Comparison of ENCODE assay signal across 1 cellular context in the genomic region with DNA sequence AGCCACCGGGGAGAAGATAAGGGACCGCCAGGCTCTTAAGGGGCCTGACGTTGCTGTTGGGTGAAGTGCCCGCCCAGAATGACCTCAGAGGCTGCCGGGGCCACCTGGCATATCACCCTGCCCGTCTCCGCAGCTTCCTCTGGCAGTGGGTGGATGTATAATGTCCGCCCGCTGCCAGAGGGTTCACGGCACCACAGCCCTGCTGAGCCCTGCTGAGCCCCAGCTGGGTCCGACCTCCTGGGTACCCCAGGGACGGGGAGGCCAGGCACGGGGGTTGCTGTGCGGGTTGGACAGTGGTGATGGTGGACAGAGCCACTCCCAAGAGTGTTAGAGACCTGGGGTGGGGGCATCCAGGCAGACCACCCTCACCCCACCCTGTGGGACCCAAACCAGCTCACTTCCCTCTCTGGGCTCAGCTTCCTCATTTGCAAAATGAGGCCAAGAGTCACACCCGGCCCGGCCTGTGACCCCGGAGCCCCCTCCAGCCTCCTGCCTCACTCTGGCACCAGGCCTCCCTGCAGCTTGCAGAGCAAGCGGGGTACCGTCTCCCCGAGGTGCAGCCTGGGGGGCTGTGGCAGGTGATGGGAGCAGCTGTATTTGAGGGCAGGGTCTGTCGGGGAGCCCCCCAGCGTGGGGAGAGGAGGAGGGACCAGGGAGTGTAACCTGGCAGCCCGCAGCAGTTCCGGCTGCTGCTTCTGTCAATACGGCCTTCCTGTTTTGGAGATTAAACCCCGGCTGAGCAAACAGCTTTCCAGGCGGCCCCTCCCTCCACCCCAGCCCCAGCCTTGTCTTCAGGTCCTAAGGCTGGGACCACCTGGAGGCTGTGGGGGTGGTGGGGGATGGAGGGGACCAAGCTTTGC.
TF ChIP-seq lines count a peak whose summit lies in the region.

No MANE protein-coding gene starts in this region.

TF ChIP-seq in HepG2, 621 proteins besides CTCF, POLR2A, EP300 and RAD21 (continued from another document and continues in another):
- TF ChIP-seq MED8 (CRISPR knock-in tag; IDR thresholded peaks at IDR 0.05; ENCODE audit: insufficient replicate concordance) (no peak), JUNB (CRISPR knock-in tag; IDR thresholded peaks at IDR 0.05; ENCODE audit: borderline replicate concordance) (no peak), BRD4 (CRISPR knock-in tag; IDR thresholded peaks at IDR 0.05) (no peak), MBNL3 (CRISPR knock-in tag; conservative IDR thresholded peaks at IDR 0.05) (no peak), ZMAT3 (CRISPR knock-in tag; conservative IDR thresholded peaks at IDR 0.05) (peak; percentile 44; the same call in 1 of the 2 replicates), ZNF33B (CRISPR knock-in tag; IDR thresholded peaks at IDR 0.05) (no peak), SMARCC2 (IDR thresholded peaks at IDR 0.05) (no peak), POGZ (CRISPR knock-in tag; IDR thresholded peaks at IDR 0.05) (no peak), ZNF263 (CRISPR knock-in tag; IDR thresholded peaks at IDR 0.05) (peak; percentile 79), ZNF629 (CRISPR knock-in tag; conservative IDR thresholded peaks at IDR 0.05) (0 out of 2 replicates have a peak, but pooled peaks have one; percentile 18), HOXA3 (CRISPR knock-in tag; IDR thresholded peaks at IDR 0.05) (peak; percentile 57; the same call in 1 of the 2 replicates), ZNF451 (CRISPR knock-in tag; IDR thresholded peaks at IDR 0.05) (no peak), KDM1A (CRISPR knock-in tag; IDR thresholded peaks at IDR 0.05) (no peak), ARNT (IDR thresholded peaks at IDR 0.05) (no peak), SOX5 (CRISPR knock-in tag; IDR thresholded peaks at IDR 0.05; ENCODE audit: borderline replicate concordance) (peak; percentile 46; the same call in 1 of the 2 replicates), CBX1 (IDR thresholded peaks at IDR 0.05; ENCODE audit: low read depth) (no peak), FOXJ3 (CRISPR knock-in tag; IDR thresholded peaks at IDR 0.05; ENCODE audit: borderline replicate concordance) (no peak), ESRRA (CRISPR knock-in tag; IDR thresholded peaks at IDR 0.05; ENCODE audit: low read depth) (no peak), ZNF446 (CRISPR knock-in tag; IDR thresholded peaks at IDR 0.05) (no peak), PHF20 (CRISPR knock-in tag; IDR thresholded peaks at IDR 0.05) (no peak), MAFF (IDR thresholded peaks at IDR 0.05; ENCODE audit: low read depth, low read length) (no peak), ZSCAN12 (CRISPR knock-in tag; IDR thresholded peaks at IDR 0.05) (no peak), ZNF766 (CRISPR knock-in tag; IDR thresholded peaks at IDR 0.05; ENCODE audit: borderline replicate concordance) (0 out of 2 replicates have a peak, but pooled peaks have one; percentile 29), HNRNPK (IDR thresholded peaks at IDR 0.05; ENCODE audit: low read depth, low read length, poor library complexity, severe bottlenecking) (no peak), GATAD2A (CRISPR knock-in tag; IDR thresholded peaks at IDR 0.05) (peak; percentile 45), ZNF501 (CRISPR knock-in tag; IDR thresholded peaks at IDR 0.05) (0 out of 2 replicates have a peak, but pooled peaks have one; percentile 50), RNF2 (conservative IDR thresholded peaks at IDR 0.05; ENCODE audit: low read depth) (no peak), NR2F1 (CRISPR knock-in tag; IDR thresholded peaks at IDR 0.05) (peak in 1 of 2 experiments; percentile 21; a peak in 1 of 4 replicates), GABPA (IDR thresholded peaks at IDR 0.05; ENCODE audit: low read depth, low read length) (no peak), GABPA (CRISPR knock-in tag; IDR thresholded peaks at IDR 0.05; ENCODE audit: low read depth) (peak; percentile 59), TEAD3 (CRISPR knock-in tag; optimal IDR thresholded peaks at IDR 0.05; ENCODE audit: borderline replicate concordance) (no peak), ZNF232 (CRISPR knock-in tag; IDR thresholded peaks at IDR 0.05; ENCODE audit: borderline replicate concordance) (0 out of 2 replicates have a peak, but pooled peaks have one; percentile 7), XBP1 (CRISPR knock-in tag; IDR thresholded peaks at IDR 0.05) (no peak), ZNF75D (CRISPR knock-in tag; IDR thresholded peaks at IDR 0.05; ENCODE audit: borderline replicate concordance) (no peak), U2AF1 (optimal IDR thresholded peaks at IDR 0.05; ENCODE audit: low read depth, low read length) (no peak), ZNF558 (CRISPR knock-in tag; IDR thresholded peaks at IDR 0.05; ENCODE audit: borderline replicate concordance) (no peak), ZNF367 (CRISPR knock-in tag; IDR thresholded peaks at IDR 0.05; ENCODE audit: borderline replicate concordance) (no peak), ZNF33A (CRISPR knock-in tag; IDR thresholded peaks at IDR 0.05; ENCODE audit: borderline replicate concordance) (no peak), NR2F2 (IDR thresholded peaks at IDR 0.05; ENCODE audit: borderline replicate concordance, low read depth) (peak; percentile 56; the same call in 1 of the 2 replicates), KAT2B (IDR thresholded peaks at IDR 0.05; ENCODE audit: borderline replicate concordance, low read depth, low read length) (no peak), ZFP36L2 (CRISPR knock-in tag; IDR thresholded peaks at IDR 0.05) (no peak), PHF8 (CRISPR knock-in tag; IDR thresholded peaks at IDR 0.05) (no peak; the same call in 1 of the 2 replicates), RELA (CRISPR knock-in tag; IDR thresholded peaks at IDR 0.05) (no peak), BRCA1 (CRISPR knock-in tag; IDR thresholded peaks at IDR 0.05) (no peak), KDM3A (CRISPR knock-in tag; IDR thresholded peaks at IDR 0.05; ENCODE audit: low read depth) (no peak), FOXA1 (IDR thresholded peaks at IDR 0.05) (no peak), FOXA1 (CRISPR knock-in tag; IDR thresholded peaks at IDR 0.05) (peak; percentile 96)
- TF ChIP-seq, protein P1, sequence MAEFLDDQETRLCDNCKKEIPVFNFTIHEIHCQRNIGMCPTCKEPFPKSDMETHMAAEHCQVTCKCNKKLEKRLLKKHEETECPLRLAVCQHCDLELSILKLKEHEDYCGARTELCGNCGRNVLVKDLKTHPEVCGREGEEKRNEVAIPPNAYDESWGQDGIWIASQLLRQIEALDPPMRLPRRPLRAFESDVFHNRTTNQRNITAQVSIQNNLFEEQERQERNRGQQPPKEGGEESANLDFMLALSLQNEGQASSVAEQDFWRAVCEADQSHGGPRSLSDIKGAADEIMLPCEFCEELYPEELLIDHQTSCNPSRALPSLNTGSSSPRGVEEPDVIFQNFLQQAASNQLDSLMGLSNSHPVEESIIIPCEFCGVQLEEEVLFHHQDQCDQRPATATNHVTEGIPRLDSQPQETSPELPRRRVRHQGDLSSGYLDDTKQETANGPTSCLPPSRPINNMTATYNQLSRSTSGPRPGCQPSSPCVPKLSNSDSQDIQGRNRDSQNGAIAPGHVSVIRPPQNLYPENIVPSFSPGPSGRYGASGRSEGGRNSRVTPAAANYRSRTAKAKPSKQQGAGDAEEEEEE (CRISPR knock-in tag; IDR thresholded peaks at IDR 0.05; ENCODE audit: borderline replicate concordance), result no peak
- TF ChIP-seq, protein P2, sequence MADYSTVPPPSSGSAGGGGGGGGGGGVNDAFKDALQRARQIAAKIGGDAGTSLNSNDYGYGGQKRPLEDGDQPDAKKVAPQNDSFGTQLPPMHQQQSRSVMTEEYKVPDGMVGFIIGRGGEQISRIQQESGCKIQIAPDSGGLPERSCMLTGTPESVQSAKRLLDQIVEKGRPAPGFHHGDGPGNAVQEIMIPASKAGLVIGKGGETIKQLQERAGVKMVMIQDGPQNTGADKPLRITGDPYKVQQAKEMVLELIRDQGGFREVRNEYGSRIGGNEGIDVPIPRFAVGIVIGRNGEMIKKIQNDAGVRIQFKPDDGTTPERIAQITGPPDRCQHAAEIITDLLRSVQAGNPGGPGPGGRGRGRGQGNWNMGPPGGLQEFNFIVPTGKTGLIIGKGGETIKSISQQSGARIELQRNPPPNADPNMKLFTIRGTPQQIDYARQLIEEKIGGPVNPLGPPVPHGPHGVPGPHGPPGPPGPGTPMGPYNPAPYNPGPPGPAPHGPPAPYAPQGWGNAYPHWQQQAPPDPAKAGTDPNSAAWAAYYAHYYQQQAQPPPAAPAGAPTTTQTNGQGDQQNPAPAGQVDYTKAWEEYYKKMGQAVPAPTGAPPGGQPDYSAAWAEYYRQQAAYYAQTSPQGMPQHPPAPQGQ (CRISPR knock-in tag; IDR thresholded peaks at IDR 0.05; ENCODE audit: borderline replicate concordance), result peak; percentile 64; the same call in 1 of the 2 replicates
- TF ChIP-seq, protein P3, sequence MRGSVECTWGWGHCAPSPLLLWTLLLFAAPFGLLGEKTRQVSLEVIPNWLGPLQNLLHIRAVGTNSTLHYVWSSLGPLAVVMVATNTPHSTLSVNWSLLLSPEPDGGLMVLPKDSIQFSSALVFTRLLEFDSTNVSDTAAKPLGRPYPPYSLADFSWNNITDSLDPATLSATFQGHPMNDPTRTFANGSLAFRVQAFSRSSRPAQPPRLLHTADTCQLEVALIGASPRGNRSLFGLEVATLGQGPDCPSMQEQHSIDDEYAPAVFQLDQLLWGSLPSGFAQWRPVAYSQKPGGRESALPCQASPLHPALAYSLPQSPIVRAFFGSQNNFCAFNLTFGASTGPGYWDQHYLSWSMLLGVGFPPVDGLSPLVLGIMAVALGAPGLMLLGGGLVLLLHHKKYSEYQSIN (CRISPR knock-in tag; IDR thresholded peaks at IDR 0.05; ENCODE audit: borderline replicate concordance), result no peak
- TF ChIP-seq, protein P4, sequence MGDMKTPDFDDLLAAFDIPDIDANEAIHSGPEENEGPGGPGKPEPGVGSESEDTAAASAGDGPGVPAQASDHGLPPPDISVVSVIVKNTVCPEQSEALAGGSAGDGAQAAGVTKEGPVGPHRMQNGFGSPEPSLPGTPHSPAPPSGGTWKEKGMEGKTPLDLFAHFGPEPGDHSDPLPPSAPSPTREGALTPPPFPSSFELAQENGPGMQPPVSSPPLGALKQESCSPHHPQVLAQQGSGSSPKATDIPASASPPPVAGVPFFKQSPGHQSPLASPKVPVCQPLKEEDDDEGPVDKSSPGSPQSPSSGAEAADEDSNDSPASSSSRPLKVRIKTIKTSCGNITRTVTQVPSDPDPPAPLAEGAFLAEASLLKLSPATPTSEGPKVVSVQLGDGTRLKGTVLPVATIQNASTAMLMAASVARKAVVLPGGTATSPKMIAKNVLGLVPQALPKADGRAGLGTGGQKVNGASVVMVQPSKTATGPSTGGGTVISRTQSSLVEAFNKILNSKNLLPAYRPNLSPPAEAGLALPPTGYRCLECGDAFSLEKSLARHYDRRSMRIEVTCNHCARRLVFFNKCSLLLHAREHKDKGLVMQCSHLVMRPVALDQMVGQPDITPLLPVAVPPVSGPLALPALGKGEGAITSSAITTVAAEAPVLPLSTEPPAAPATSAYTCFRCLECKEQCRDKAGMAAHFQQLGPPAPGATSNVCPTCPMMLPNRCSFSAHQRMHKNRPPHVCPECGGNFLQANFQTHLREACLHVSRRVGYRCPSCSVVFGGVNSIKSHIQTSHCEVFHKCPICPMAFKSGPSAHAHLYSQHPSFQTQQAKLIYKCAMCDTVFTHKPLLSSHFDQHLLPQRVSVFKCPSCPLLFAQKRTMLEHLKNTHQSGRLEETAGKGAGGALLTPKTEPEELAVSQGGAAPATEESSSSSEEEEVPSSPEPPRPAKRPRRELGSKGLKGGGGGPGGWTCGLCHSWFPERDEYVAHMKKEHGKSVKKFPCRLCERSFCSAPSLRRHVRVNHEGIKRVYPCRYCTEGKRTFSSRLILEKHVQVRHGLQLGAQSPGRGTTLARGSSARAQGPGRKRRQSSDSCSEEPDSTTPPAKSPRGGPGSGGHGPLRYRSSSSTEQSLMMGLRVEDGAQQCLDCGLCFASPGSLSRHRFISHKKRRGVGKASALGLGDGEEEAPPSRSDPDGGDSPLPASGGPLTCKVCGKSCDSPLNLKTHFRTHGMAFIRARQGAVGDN (CRISPR knock-in tag; IDR thresholded peaks at IDR 0.05), result peak; percentile 61
- TF ChIP-seq, protein P5, sequence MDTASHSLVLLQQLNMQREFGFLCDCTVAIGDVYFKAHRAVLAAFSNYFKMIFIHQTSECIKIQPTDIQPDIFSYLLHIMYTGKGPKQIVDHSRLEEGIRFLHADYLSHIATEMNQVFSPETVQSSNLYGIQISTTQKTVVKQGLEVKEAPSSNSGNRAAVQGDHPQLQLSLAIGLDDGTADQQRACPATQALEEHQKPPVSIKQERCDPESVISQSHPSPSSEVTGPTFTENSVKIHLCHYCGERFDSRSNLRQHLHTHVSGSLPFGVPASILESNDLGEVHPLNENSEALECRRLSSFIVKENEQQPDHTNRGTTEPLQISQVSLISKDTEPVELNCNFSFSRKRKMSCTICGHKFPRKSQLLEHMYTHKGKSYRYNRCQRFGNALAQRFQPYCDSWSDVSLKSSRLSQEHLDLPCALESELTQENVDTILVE (CRISPR knock-in tag; IDR thresholded peaks at IDR 0.05), result no peak
- TF ChIP-seq, protein P6, sequence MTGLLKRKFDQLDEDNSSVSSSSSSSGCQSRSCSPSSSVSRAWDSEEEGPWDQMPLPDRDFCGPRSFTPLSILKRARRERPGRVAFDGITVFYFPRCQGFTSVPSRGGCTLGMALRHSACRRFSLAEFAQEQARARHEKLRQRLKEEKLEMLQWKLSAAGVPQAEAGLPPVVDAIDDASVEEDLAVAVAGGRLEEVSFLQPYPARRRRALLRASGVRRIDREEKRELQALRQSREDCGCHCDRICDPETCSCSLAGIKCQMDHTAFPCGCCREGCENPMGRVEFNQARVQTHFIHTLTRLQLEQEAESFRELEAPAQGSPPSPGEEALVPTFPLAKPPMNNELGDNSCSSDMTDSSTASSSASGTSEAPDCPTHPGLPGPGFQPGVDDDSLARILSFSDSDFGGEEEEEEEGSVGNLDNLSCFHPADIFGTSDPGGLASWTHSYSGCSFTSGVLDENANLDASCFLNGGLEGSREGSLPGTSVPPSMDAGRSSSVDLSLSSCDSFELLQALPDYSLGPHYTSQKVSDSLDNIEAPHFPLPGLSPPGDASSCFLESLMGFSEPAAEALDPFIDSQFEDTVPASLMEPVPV (CRISPR knock-in tag; IDR thresholded peaks at IDR 0.05), result 0 out of 2 replicates have a peak, but pooled peaks have one; percentile 43
- TF ChIP-seq, protein P7, sequence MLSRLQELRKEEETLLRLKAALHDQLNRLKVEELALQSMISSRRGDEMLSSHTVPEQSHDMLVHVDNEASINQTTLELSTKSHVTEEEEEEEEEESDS (CRISPR knock-in tag; IDR thresholded peaks at IDR 0.05; ENCODE audit: borderline replicate concordance), result no peak
- TF ChIP-seq, protein P8, sequence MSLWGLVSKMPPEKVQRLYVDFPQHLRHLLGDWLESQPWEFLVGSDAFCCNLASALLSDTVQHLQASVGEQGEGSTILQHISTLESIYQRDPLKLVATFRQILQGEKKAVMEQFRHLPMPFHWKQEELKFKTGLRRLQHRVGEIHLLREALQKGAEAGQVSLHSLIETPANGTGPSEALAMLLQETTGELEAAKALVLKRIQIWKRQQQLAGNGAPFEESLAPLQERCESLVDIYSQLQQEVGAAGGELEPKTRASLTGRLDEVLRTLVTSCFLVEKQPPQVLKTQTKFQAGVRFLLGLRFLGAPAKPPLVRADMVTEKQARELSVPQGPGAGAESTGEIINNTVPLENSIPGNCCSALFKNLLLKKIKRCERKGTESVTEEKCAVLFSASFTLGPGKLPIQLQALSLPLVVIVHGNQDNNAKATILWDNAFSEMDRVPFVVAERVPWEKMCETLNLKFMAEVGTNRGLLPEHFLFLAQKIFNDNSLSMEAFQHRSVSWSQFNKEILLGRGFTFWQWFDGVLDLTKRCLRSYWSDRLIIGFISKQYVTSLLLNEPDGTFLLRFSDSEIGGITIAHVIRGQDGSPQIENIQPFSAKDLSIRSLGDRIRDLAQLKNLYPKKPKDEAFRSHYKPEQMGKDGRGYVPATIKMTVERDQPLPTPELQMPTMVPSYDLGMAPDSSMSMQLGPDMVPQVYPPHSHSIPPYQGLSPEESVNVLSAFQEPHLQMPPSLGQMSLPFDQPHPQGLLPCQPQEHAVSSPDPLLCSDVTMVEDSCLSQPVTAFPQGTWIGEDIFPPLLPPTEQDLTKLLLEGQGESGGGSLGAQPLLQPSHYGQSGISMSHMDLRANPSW (CRISPR knock-in tag; IDR thresholded peaks at IDR 0.05; ENCODE audit: borderline replicate concordance), result no peak
